28 cellular contexts compared by ENCODE assay signal in the genomic region with DNA sequence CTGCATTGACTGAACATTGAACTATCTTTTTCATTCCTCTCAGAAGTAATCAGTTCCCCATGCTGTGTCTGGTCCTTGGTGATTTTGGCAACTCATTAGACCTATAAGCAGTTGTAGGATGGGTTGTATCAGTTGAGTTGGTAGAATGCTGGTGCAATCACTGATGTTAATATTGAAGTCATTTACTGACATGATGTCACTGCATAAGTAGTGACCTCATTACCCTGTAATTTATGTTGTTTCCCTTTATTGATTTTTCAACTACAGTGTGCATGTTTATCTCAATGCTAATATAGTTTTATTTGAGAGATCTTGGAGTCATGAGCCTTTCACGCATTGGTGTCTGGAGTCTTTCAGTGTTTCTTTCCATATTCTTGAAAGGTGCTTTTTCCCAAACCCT.
"Had no signal": no experiment of that assay in that cellular context is flagged by ENCODE, and none has a peak within 500 bp of the region (broad histone marks: within the 10 kb centered on the region; RNA-seq: fewer than 3 reads in every experiment).

No MANE protein-coding gene starts in this region.

- FAIRE-seq: urothelium cell line had no signal

- DNase-seq: stimulated activated CD4-positive, alpha-beta T cell treated with anti-CD3 and anti-CD28 coated beads, Interleukin-2, amount 100 ng/mL, for 48 hours; stimulated activated CD4-positive, alpha-beta T cell treated with anti-CD3 and anti-CD28 coated beads, Interleukin-4, amount 100 ng/mL, for 1 hour; stimulated activated CD4-positive, alpha-beta T cell treated with anti-CD3 and anti-CD28 coated beads, Interleukin-4, amount 100 ng/mL, for 24 hours; stimulated activated CD4-positive, alpha-beta T cell treated with anti-CD3 and anti-CD28 coated beads, Interleukin-4, amount 100 ng/mL, for 4 hours; stimulated activated CD8-positive, alpha-beta memory T cell treated with anti-CD3 and anti-CD28 coated beads, Interleukin-4, amount 100 ng/mL, for 48 hours; stimulated activated naive B cell treated with anti-CD40 and anti-IgM and Interleukin-4, amounts not matched to agents 10 μg/mL and 1 μg/mL and 100 μg/mL, for 72 hours; stimulated activated naive CD4-positive, alpha-beta T cell; stimulated activated naive CD4-positive, alpha-beta T cell treated with Interleukin-2 at 50 U/mL for 16 hours; stimulated activated naive CD8-positive, alpha-beta T cell treated with anti-CD3 and anti-CD28 coated beads, Interleukin-15, amount 100 ng/mL, for 72 hours; stimulated activated naive CD8-positive, alpha-beta T cell treated with anti-CD3 and anti-CD28 coated beads, Interleukin-15, Interleukin-2, amounts not matched to agents 100 U/mL and 50 U/mL, for 24 hours; stomach; substantia nigra; testis; thyroid gland; tibial artery; transverse colon; trophoblast cell; upper lobe of right lung had no signal

- H3K9me3 Mint-ChIP-seq: stimulated activated naive CD8-positive, alpha-beta T cell treated with anti-CD3 and anti-CD28 coated beads, Interleukin-15, amount 100 ng/mL, for 72 hours had no signal

- H3K4me3 Mint-ChIP-seq: stimulated activated effector memory CD8-positive, alpha-beta T cell treated with anti-CD3 and anti-CD28 coated beads, Interleukin-12 subunit alpha, Interleukin-12 subunit beta, amount 100 ng/mL, for 72 hours; stimulated activated memory B cell treated with anti-CD40 and anti-IgM and Interleukin-4, amounts not matched to agents 10 μg/mL and 1 μg/mL and 100 μg/mL, for 72 hours; stimulated activated naive B cell treated with anti-CD40 and anti-IgM and Interleukin-4, amounts not matched to agents 10 μg/mL and 1 μg/mL and 100 μg/mL, for 72 hours; stimulated activated naive CD8-positive, alpha-beta T cell treated with anti-CD3 and anti-CD28 coated beads, Interleukin-15, amount 100 ng/mL, for 72 hours; stimulated activated naive CD8-positive, alpha-beta T cell treated with anti-CD3 and anti-CD28 coated beads, Interleukin-15, Interleukin-2, amounts not matched to agents 100 ng/mL and 50 ng/mL, for 24 hours; type B pancreatic cell had no signal

- H3K36me3 Mint-ChIP-seq: stimulated activated effector memory CD8-positive, alpha-beta T cell treated with anti-CD3 and anti-CD28 coated beads, Interleukin-12 subunit alpha, Interleukin-12 subunit beta, amount 100 ng/mL, for 72 hours; stimulated activated memory B cell treated with anti-CD40 and anti-IgM and Interleukin-4, amounts not matched to agents 10 μg/mL and 1 μg/mL and 100 μg/mL, for 72 hours; type B pancreatic cell had no signal

- H3K9me3 ChIP-seq: stomach, suprapubic skin, testis, thoracic aorta, thyroid gland, tibial artery, tibial nerve, transverse colon, upper lobe of left lung, upper lobe of right lung, vagina had no signal

- H3K27me3 ChIP-seq: stomach, suprapubic skin, testis, thyroid gland, tibial artery, tibial nerve, transverse colon, upper lobe of left lung, upper lobe of right lung, vagina had no signal

- H3K4me3 ChIP-seq: stomach, suprapubic skin, testis, thoracic aorta, thyroid gland, tibial artery, tibial nerve, transverse colon, upper lobe of left lung, upper lobe of right lung, vagina had no signal

- H3K27ac Mint-ChIP-seq: stimulated activated effector memory CD8-positive, alpha-beta T cell treated with anti-CD3 and anti-CD28 coated beads, Interleukin-12 subunit alpha, Interleukin-12 subunit beta, amount 100 ng/mL, for 72 hours; stimulated activated memory B cell treated with anti-CD40 and anti-IgM and Interleukin-4, amounts not matched to agents 10 μg/mL and 1 μg/mL and 100 μg/mL, for 72 hours; stimulated activated naive B cell treated with anti-CD40 and anti-IgM and Interleukin-4, amounts not matched to agents 10 μg/mL and 1 μg/mL and 100 μg/mL, for 72 hours; stimulated activated naive CD8-positive, alpha-beta T cell treated with anti-CD3 and anti-CD28 coated beads, Interleukin-15, amount 100 ng/mL, for 72 hours; stimulated activated naive CD8-positive, alpha-beta T cell treated with anti-CD3 and anti-CD28 coated beads, Interleukin-15, Interleukin-2, amounts not matched to agents 100 ng/mL and 50 ng/mL, for 24 hours; type B pancreatic cell had no signal

- H3K4me1 ChIP-seq: stomach, suprapubic skin, testis, tibial artery, tibial nerve, transverse colon, upper lobe of left lung, upper lobe of right lung, vagina had no signal

- H3K27ac ChIP-seq: stomach, suprapubic skin, testis, thoracic aorta, thyroid gland, tibial artery, tibial nerve, transverse colon, upper lobe of left lung, upper lobe of right lung, vagina had no signal

- H3K36me3 ChIP-seq: stomach, suprapubic skin, thoracic aorta, thyroid gland, tibial artery, tibial nerve, transverse colon, upper lobe of left lung, upper lobe of right lung, vagina had no signal

- ATAC-seq: stimulated activated effector memory CD8-positive, alpha-beta T cell treated with anti-CD3 and anti-CD28 coated beads, Interleukin-12 subunit alpha, Interleukin-12 subunit beta, amount 100 ng/mL, for 72 hours; stimulated activated memory B cell treated with anti-CD40 and anti-IgM and Interleukin-4, amounts not matched to agents 10 μg/mL and 1 μg/mL and 100 μg/mL, for 72 hours; stimulated activated naive B cell treated with anti-CD40 and anti-IgM and Interleukin-4, amounts not matched to agents 10 μg/mL and 1 μg/mL and 100 μg/mL, for 72 hours; stimulated activated naive CD8-positive, alpha-beta T cell treated with anti-CD3 and anti-CD28 coated beads, Interleukin-15, amount 100 ng/mL, for 72 hours; stimulated activated naive CD8-positive, alpha-beta T cell treated with anti-CD3 and anti-CD28 coated beads, Interleukin-15, Interleukin-2, amounts not matched to agents 100 U/mL and 50 U/mL, for 24 hours; upper lobe of right lung had no signal

- H3K4me1 Mint-ChIP-seq: stimulated activated effector memory CD8-positive, alpha-beta T cell treated with anti-CD3 and anti-CD28 coated beads, Interleukin-12 subunit alpha, Interleukin-12 subunit beta, amount 100 ng/mL, for 72 hours; stimulated activated memory B cell treated with anti-CD40 and anti-IgM and Interleukin-4, amounts not matched to agents 10 μg/mL and 1 μg/mL and 100 μg/mL, for 72 hours; stimulated activated naive CD8-positive, alpha-beta T cell treated with anti-CD3 and anti-CD28 coated beads, Interleukin-15, amount 100 ng/mL, for 72 hours had no signal

- H3K27me3 Mint-ChIP-seq: stimulated activated memory B cell treated with anti-CD40 and anti-IgM and Interleukin-4, amounts not matched to agents 10 μg/mL and 1 μg/mL and 100 μg/mL, for 72 hours; stimulated activated naive B cell treated with anti-CD40 and anti-IgM and Interleukin-4, amounts not matched to agents 10 μg/mL and 1 μg/mL and 100 μg/mL, for 72 hours; stimulated activated naive CD8-positive, alpha-beta T cell treated with anti-CD3 and anti-CD28 coated beads, Interleukin-15, amount 100 ng/mL, for 72 hours; stimulated activated naive CD8-positive, alpha-beta T cell treated with anti-CD3 and anti-CD28 coated beads, Interleukin-15, Interleukin-2, amounts not matched to agents 100 ng/mL and 50 ng/mL, for 24 hours had no signal
